15 cellular contexts compared by ENCODE assay signal in the genomic region with DNA sequence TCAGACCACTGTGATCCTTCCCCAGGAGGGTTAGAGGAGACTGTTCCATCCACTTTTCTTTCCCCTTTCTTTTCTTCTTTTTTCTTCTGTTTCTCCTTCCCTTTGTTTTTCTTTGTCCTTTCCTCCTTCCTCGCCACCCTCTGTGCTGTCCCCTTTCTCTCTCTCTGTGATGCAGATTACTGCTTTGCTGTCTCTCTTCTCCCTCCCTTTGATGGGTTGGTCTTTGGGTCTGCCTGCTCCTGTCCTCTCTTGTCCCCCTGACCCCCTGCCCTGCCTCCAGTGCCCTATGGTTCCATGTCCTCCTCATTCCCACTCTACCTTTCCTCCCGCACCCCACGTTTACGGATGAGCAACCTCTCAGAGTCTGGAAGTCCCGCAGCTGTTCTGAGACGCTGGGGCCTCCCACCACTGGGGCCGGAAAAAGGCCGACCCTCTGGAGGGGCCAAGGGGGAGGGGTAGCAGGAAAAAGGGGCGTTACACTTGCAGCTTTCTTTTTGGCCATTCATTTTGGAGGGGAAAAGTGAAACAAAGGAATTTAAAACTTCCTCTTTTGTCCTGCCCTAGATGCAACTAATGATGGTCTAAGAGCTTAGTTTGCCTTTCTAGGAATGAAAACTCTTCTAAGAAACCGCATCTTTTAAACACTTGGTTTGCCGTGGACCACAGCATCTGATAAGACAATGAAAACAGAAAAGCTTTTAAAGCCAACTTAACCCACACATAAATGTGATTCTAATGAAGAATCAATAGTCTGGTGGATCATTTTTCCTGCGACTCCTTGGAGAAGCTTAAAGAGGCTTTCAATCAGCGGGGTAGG. TPM values are rescaled to one million over a fixed set of nuclear protein-coding genes. Genes with fewer than 3 reads are reported as not detected.
DNase-seq lines count a peak whose midpoint lies in the region; ATAC-seq, FAIRE-seq and TF ChIP-seq lines count a peak whose summit lies in the region.
"Had no signal": no experiment of that assay in that cellular context is flagged by ENCODE, and none has a peak within 500 bp of the region (broad histone marks: within the 10 kb centered on the region; RNA-seq: fewer than 3 reads in every experiment).

No MANE protein-coding gene starts in this region.

- CTCF ChIA-PET in HepG2 (lab: Yijun Ruan, JAX; ENCODE audit: low intra/inter-chr PET ratio, low total read pairs): no interaction called here
- CTCF ChIA-PET in PC-3 (lab: Charles Lee): no interaction called here

- no peaks in the 10 kb centered on the region for H3K27me3 Mint-ChIP-seq in GM23338 (ENCODE audit: insufficient read depth, low read depth, poor library complexity)
- H3K27me3 Mint-ChIP-seq in astrocyte (ENCODE audit: low read depth, unreplicated experiment): no peaks in the 10 kb centered on the region

- no peaks in the 10 kb centered on the region for H3K9me2 ChIP-seq in GM23338 (ENCODE audit: insufficient read depth)
- no peaks in the 10 kb centered on the region for H3K9me2 ChIP-seq in PC-3 (replicated peaks; ENCODE audit: low read length)

- ATAC-seq in GM23338: peak; percentile 93
- no peak for ATAC-seq in HepG2
- ATAC-seq in PC-3: no peak
- ATAC-seq: gastroesophageal sphincter had no signal

- TF ChIP-seq CTCF in GM23338 (conservative IDR thresholded peaks at IDR 0.05; ENCODE audit: low read depth in 2 of 2): no peak
- TF ChIP-seq CTCF in astrocyte (IDR thresholded peaks at IDR 0.05; ENCODE audit: insufficient read depth, low read depth, low read length): no peak
- no peak for TF ChIP-seq CTCF in HepG2 (CRISPR knock-in tag; IDR thresholded peaks at IDR 0.05)
- TF ChIP-seq CTCF in PC-3 (conservative IDR thresholded peaks at IDR 0.05; ENCODE audit: low read depth, low read length): no peak

- H4K20me1 ChIP-seq in GM23338 (replicated peaks; ENCODE audit: insufficient read depth) (no peaks in the 10 kb centered on the region), astrocyte (ENCODE audit: insufficient read depth, low read length) (no peaks in the 10 kb centered on the region), HepG2 (ENCODE audit: insufficient read depth, low read length) (no peaks in the 10 kb centered on the region), PC-3 (ENCODE audit: low read length) (no peaks in the 10 kb centered on the region)

- no peak for TF ChIP-seq POLR2A in HepG2 (IDR thresholded peaks at IDR 0.05; ENCODE audit: insufficient read depth in 1 of 2, low read depth in 2 of 2, low read length in 2 of 2)

- no peak overlapping the region for H2AK5ac ChIP-seq in mesenchymal stem cell (ENCODE audit: low read length, severe bottlenecking)

- peak overlapping the region; percentile 83 for H3K27ac ChIP-seq in GM23338 (ENCODE audit: low read depth)
- no peak overlapping the region for H3K27ac ChIP-seq in astrocyte (ENCODE audit: low read depth, low read length)
- H3K27ac ChIP-seq in mesenchymal stem cell (ENCODE audit: low read length, poor library complexity, severe bottlenecking): no peak overlapping the region
- no peak overlapping the region for H3K27ac ChIP-seq in HepG2 (ENCODE audit: extremely low read length, insufficient read depth, low read length)
- no peak overlapping the region for H3K27ac ChIP-seq in PC-3 (ENCODE audit: low read length)
- H3K27ac ChIP-seq: gastroesophageal sphincter, suprapubic skin had no signal

- H3K9me3 Mint-ChIP-seq in GM23338: peaks cover 3% of the 10 kb centered on the region; the same call in 1 of the 3 replicates
- H3K9me3 Mint-ChIP-seq in astrocyte (ENCODE audit: unreplicated experiment): no peaks in the 10 kb centered on the region

- H4K91ac ChIP-seq in mesenchymal stem cell (ENCODE audit: low read length): no peak overlapping the region

- no TSS peak for BruUV-seq in HepG2 (replicated peaks; lab: Mats Ljungman, UMichigan)
- no TSS peak for BruUV-seq in PC-3 (replicated peaks; lab: Mats Ljungman, UMichigan)

- H3K4me1 ChIP-seq in GM23338 (ENCODE audit: insufficient read depth): no peaks in the 10 kb centered on the region
- H3K4me1 ChIP-seq in astrocyte (ENCODE audit: insufficient read depth, low read length): no peaks in the 10 kb centered on the region
- H3K4me1 ChIP-seq in mesenchymal stem cell (ENCODE audit: control insufficient read depth, insufficient read depth, low read depth, low read length): peaks cover 2% of the 10 kb centered on the region
- peaks cover 15% of the 10 kb centered on the region; the same call in 1 of the 2 replicates for H3K4me1 ChIP-seq in HepG2 (ENCODE audit: insufficient read depth, low read length)
- no peaks in the 10 kb centered on the region for H3K4me1 ChIP-seq in PC-3 (ENCODE audit: insufficient read depth, low read length)
- H3K4me1 ChIP-seq: gastroesophageal sphincter, suprapubic skin had no signal

- H2BK120ac ChIP-seq in mesenchymal stem cell (ENCODE audit: low read depth, low read length): no peak overlapping the region

- no peak overlapping the region for H4K8ac ChIP-seq in mesenchymal stem cell (ENCODE audit: low read length)

- DNase-seq in GM23338 (ENCODE audit: low spot score): peak; percentile 69
- peak; percentile 44 for DNase-seq in M059J (ENCODE audit: low read depth)
- DNase-seq in astrocyte (ENCODE audit: low read depth): peak; percentile 36
- DNase-seq in mesenchymal stem cell: peak; percentile 43
- no peak for DNase-seq in activated effector memory CD4-positive, alpha-beta T cell treated with anti-CD3 and anti-CD28 coated beads, Interleukin-2, amount 50 U/mL, for 16 hours
- no peak for DNase-seq in HepG2 (ENCODE audit: low spot score)
- DNase-seq in PC-3: no peak
- DNase-seq: activated naive CD4-positive, alpha-beta T cell treated with anti-CD3 and anti-CD28 coated beads, Interleukin-2, amount 50 U/mL, for 16 hours; caudate nucleus; kidney; NCI-H1092; NCI-H2171; NK-92 treated with Interleukin-12 subunit alpha and Interleukin-12 subunit beta, amount 100 ng/mL, for 24 hours had no signal

- no peak overlapping the region for H3K9ac ChIP-seq in astrocyte (ENCODE audit: low read length)
- H3K9ac ChIP-seq in mesenchymal stem cell (ENCODE audit: low read length): no peak overlapping the region
- no peak overlapping the region for H3K9ac ChIP-seq in HepG2 (ENCODE audit: insufficient read depth, low read depth, low read length)
- H3K9ac ChIP-seq in PC-3 (ENCODE audit: low read length): no peak overlapping the region

- peak overlapping the region in 1 of 2 experiments; percentile 8 for H3K18ac ChIP-seq in mesenchymal stem cell (ENCODE audit: low read depth in 1 of 2, low read length in 2 of 2)

- intact Hi-C loops in HepG2 (cut with micrococcal nuclease; ENCODE audit: unreplicated experiment) (no loop called here), PC-3 (cut with micrococcal nuclease) (no loop called here)

- WGBS in mesenchymal stem cell: 44% methylated on average over 6 of the region's 13 CpGs
- 31% methylated on average over 12 of the region's 13 CpGs for WGBS in HepG2 (ENCODE audit: low lambda C conversion rate)

- H3K4ac ChIP-seq in mesenchymal stem cell (ENCODE audit: low read depth in 1 of 2, low read length in 2 of 2): no peak overlapping the region

- no peaks in the 10 kb centered on the region for H3K27me3 ChIP-seq in GM23338 (ENCODE audit: insufficient read depth)
- H3K27me3 ChIP-seq in astrocyte (ENCODE audit: insufficient read depth, low read length): peaks cover 2% of the 10 kb centered on the region
- H3K27me3 ChIP-seq in mesenchymal stem cell (ENCODE audit: control insufficient read depth in 1 of 2, insufficient read depth in 1 of 2, low read length in 2 of 2): peaks cover 0 to 50% of the 10 kb centered on the region in 2 experiments
- H3K27me3 ChIP-seq in HepG2 (ENCODE audit: control insufficient read depth in 1 of 2, insufficient read depth in 2 of 2, low read length in 2 of 2): no peaks in the 10 kb centered on the region
- H3K27me3 ChIP-seq in PC-3 (ENCODE audit: low read length): no peaks in the 10 kb centered on the region
- H3K27me3 ChIP-seq: suprapubic skin had no signal

- FAIRE-seq in astrocyte (lab: Jason Lieb, UNC): peak; percentile 62
- FAIRE-seq in HepG2 (lab: Jason Lieb, UNC): no peak
- FAIRE-seq: kidney had no signal

- POLR2A ChIA-PET in HepG2 (lab: Yijun Ruan, JAX) (no interaction called here), PC-3 (lab: Charles Lee; ENCODE audit: unreplicated experiment) (no interaction called here)

- H3K36me3 Mint-ChIP-seq in GM23338 (ENCODE audit: low read depth) (no peaks in the 10 kb centered on the region), astrocyte (ENCODE audit: low read depth, unreplicated experiment) (no peaks in the 10 kb centered on the region)

- H3K36me3 ChIP-seq in GM23338 (ENCODE audit: insufficient read depth) (no peaks in the 10 kb centered on the region), astrocyte (ENCODE audit: insufficient read depth, low read length) (no peaks in the 10 kb centered on the region), mesenchymal stem cell (ENCODE audit: control insufficient read depth in 1 of 2, insufficient read depth in 2 of 2, low read depth in 1 of 2, low read length in 2 of 2) (no peaks in the 10 kb centered on the region), HepG2 (replicated peaks in 1 of 2; ENCODE audit: control insufficient read depth in 1 of 2, insufficient read depth in 2 of 2, low read length in 2 of 2) (no peaks in the 10 kb centered on the region), PC-3 (ENCODE audit: low read depth, low read length) (no peaks in the 10 kb centered on the region)
- H3K36me3 ChIP-seq: gastroesophageal sphincter, suprapubic skin had no signal

- H3F3A ChIP-seq in GM23338 (replicated peaks; ENCODE audit: low read depth): no peaks in the 10 kb centered on the region
- no peaks in the 10 kb centered on the region for H3F3A ChIP-seq in PC-3 (ENCODE audit: low read length, unreplicated experiment)

- no peaks in the 10 kb centered on the region for H3K79me1 ChIP-seq in mesenchymal stem cell (replicated peaks; ENCODE audit: low read length, poor library complexity, severe bottlenecking)

- in situ Hi-C loops in HepG2 (cut with HindIII; ENCODE audit: extremely low pct_ligation_motif_present, low pct_unique_long_range_greater_than_20kb): no loop called here

- H3K79me2 ChIP-seq in GM23338 (replicated peaks; ENCODE audit: insufficient read depth): no peaks in the 10 kb centered on the region
- H3K79me2 ChIP-seq in astrocyte (ENCODE audit: insufficient read depth, low read length): no peaks in the 10 kb centered on the region
- H3K79me2 ChIP-seq in HepG2 (ENCODE audit: insufficient read depth, low read length): no peaks in the 10 kb centered on the region
- H3K79me2 ChIP-seq in PC-3 (ENCODE audit: low read length): no peaks in the 10 kb centered on the region

- H3K4me2 ChIP-seq in GM23338 (peak overlapping the region; percentile 63), astrocyte (ENCODE audit: low read length) (peak overlapping the region; percentile 15), mesenchymal stem cell (ENCODE audit: low read length, poor library complexity, severe bottlenecking) (no peak overlapping the region), HepG2 (ENCODE audit: low read depth, low read length) (no peak overlapping the region), PC-3 (ENCODE audit: low read length) (no peak overlapping the region)

- H3K27ac Mint-ChIP-seq in GM23338 (peak overlapping the region; percentile 35; the same call in 1 of the 2 replicates), astrocyte (ENCODE audit: unreplicated experiment) (no peak overlapping the region)

- TF ChIP-seq RAD21 in HepG2 (CRISPR knock-in tag; IDR thresholded peaks at IDR 0.05): no peak

- H2BK5ac ChIP-seq in mesenchymal stem cell (ENCODE audit: low read depth, low read length, poor library complexity, severe bottlenecking): no peak overlapping the region

- no peak for TF ChIP-seq EP300 in HepG2 (IDR thresholded peaks at IDR 0.05; ENCODE audit: low read depth in 2 of 2, low read length in 2 of 2)
- no peak for TF ChIP-seq EP300 in HepG2 (CRISPR knock-in tag; IDR thresholded peaks at IDR 0.05; ENCODE audit: borderline replicate concordance)

- no peak overlapping the region for H2BK12ac ChIP-seq in mesenchymal stem cell (ENCODE audit: low read length in 2 of 2)

- H3K9me3 ChIP-seq in astrocyte (ENCODE audit: insufficient read depth, low read depth, low read length) (no peaks in the 10 kb centered on the region), mesenchymal stem cell (ENCODE audit: control insufficient read depth, low read length) (no peaks in the 10 kb centered on the region), HepG2 (ENCODE audit: low read length) (no peaks in the 10 kb centered on the region), PC-3 (ENCODE audit: low read length) (no peaks in the 10 kb centered on the region)
- H3K9me3 ChIP-seq: gastroesophageal sphincter, suprapubic skin had no signal

- H3K4me3 ChIP-seq in GM23338 (peak overlapping the region; percentile 39), astrocyte (ENCODE audit: insufficient read depth, low read depth, low read length) (no peak overlapping the region), mesenchymal stem cell (ENCODE audit: insufficient read depth in 1 of 2, low read depth in 1 of 2, low read length in 2 of 2) (no peak overlapping the region), HepG2 (replicated peaks in 1 of 3; ENCODE audit: insufficient read depth in 1 of 3, low read depth in 2 of 3, low read length in 3 of 3) (no peak overlapping the region), PC-3 (ENCODE audit: low read length) (no peak overlapping the region)
- H3K4me3 ChIP-seq: gastroesophageal sphincter, suprapubic skin had no signal

- peaks cover 9% of the 10 kb centered on the region; the same call in 2 of the 3 replicates for H3K4me1 Mint-ChIP-seq in GM23338
- no peaks in the 10 kb centered on the region for H3K4me1 Mint-ChIP-seq in astrocyte (ENCODE audit: low read depth, unreplicated experiment)

- no peak overlapping the region for H2AFZ ChIP-seq in GM23338
- no peak overlapping the region for H2AFZ ChIP-seq in astrocyte (ENCODE audit: low read depth, low read length)
- H2AFZ ChIP-seq in mesenchymal stem cell (ENCODE audit: low read depth, low read length): no peak overlapping the region
- no peak overlapping the region for H2AFZ ChIP-seq in HepG2 (ENCODE audit: low read length)
- H2AFZ ChIP-seq in PC-3 (ENCODE audit: low read length): no peak overlapping the region

- no peak overlapping the region for H3K23ac ChIP-seq in mesenchymal stem cell (ENCODE audit: low read length in 2 of 2)

- H3K14ac ChIP-seq in mesenchymal stem cell (ENCODE audit: low read length in 2 of 2): no peak overlapping the region

- H2BK15ac ChIP-seq in mesenchymal stem cell (ENCODE audit: low read depth, poor library complexity, severe bottlenecking): no peak overlapping the region

- H3K4me3 Mint-ChIP-seq in GM23338 (peak overlapping the region; percentile 43), astrocyte (ENCODE audit: unreplicated experiment) (no peak overlapping the region)

RNA-seq across cellular contexts. Expression of a gene that starts 24.5 kb away (rescaled TPM):
- total RNA-seq in GM23338 (2014; rRNA removed; shearing (Covaris generic)): 20.6 and 26.0 TPM in 2 replicates
- polyA plus RNA-seq in GM23338 (2016; fragmentation: Nextera tagmentation; extraction: Ambion mirVana) (52.2 and 60.1 TPM in 2 replicates), HepG2 (2011; rRNA removed) (9.5 and 10.9 TPM in 2 replicates)
- 38.7 and 41.4 TPM in 2 replicates for total RNA-seq in M059J (2014; rRNA removed; shearing (Covaris generic))
- total RNA-seq in astrocyte (25.5 and 28.7 TPM in 2 replicates), HepG2 (2016; rRNA removed; fragmentation: Illumina TruSeq; extraction: Trizol) (31.6 and 35.5 TPM in 2 replicates), PC-3 (2014; rRNA removed) (38.6 and 44.6 TPM in 2 replicates)
- 20.3 TPM for polyA plus RNA-seq in mesenchymal stem cell (2013, experiment 1 of 2)
- polyA plus RNA-seq in mesenchymal stem cell (2013, experiment 2 of 2): 20.5 TPM
- total RNA-seq in HepG2 (2016; cell fraction: cytosol; rRNA removed; fragmentation: Illumina TruSeq; extraction: Trizol; ENCODE audit: low read depth): 6.4 and 7.6 TPM in 2 replicates
- total RNA-seq in HepG2 (2016; cell fraction: insoluble cytoplasmic fraction; rRNA removed; fragmentation: Illumina TruSeq; extraction: Trizol): 29.7 and 37.6 TPM in 2 replicates
- 15.9 and 18.8 TPM in 2 replicates for total RNA-seq in HepG2 (2016; cell fraction: membrane; rRNA removed; fragmentation: Illumina TruSeq; extraction: Trizol)
- 15.9 and 16.1 TPM in 2 replicates for total RNA-seq in HepG2 (2016; cell fraction: nucleus; rRNA removed; fragmentation: Illumina TruSeq; extraction: Trizol)
- 10.1 and 10.6 TPM in 2 replicates for polyA plus RNA-seq in HepG2 (2011; cell fraction: cytosol; rRNA removed)
- polyA plus RNA-seq in HepG2 (2011; cell fraction: nucleus; rRNA removed): 7.3 and 7.7 TPM in 2 replicates
- polyA plus RNA-seq in HepG2 (2012): 15.9 and 23.8 TPM in 2 replicates
- 8.3 TPM in 2 replicates for polyA plus RNA-seq in HepG2 (2016; cell fraction: cytosol; fragmentation: Illumina TruSeq; extraction: Trizol; ENCODE audit: low read depth)
- polyA plus RNA-seq in HepG2 (2016; cell fraction: insoluble cytoplasmic fraction; fragmentation: Illumina TruSeq; extraction: Trizol; ENCODE audit: low read depth): 40.4 and 41.1 TPM in 2 replicates
- polyA plus RNA-seq in HepG2 (2016; cell fraction: membrane; fragmentation: Illumina TruSeq; extraction: Trizol; ENCODE audit: low read depth): 16.0 and 17.7 TPM in 2 replicates
- 34.8 and 35.1 TPM in 2 replicates for polyA plus RNA-seq in HepG2 (2016; cell fraction: nucleus; fragmentation: Illumina TruSeq; extraction: Trizol; ENCODE audit: insufficient read depth, low read depth)
- polyA minus RNA-seq in HepG2 (2011; rRNA and poly(A)+ RNA removed; ENCODE audit: low replicate concordance): 3.3 and 9.7 TPM in 2 replicates
- polyA minus RNA-seq in HepG2 (2011; cell fraction: cytosol; rRNA and poly(A)+ RNA removed): 3.2 and 4.5 TPM in 2 replicates
- 3.2 and 3.7 TPM in 2 replicates for polyA minus RNA-seq in HepG2 (2011; cell fraction: nucleus; rRNA and poly(A)+ RNA removed)

RNA-seq across cellular contexts. Expression of a gene that starts 57.9 kb away (rescaled TPM):
- total RNA-seq in GM23338 (2014; rRNA removed; shearing (Covaris generic)): 27.4 and 27.6 TPM in 2 replicates
- polyA plus RNA-seq in GM23338 (2016; fragmentation: Nextera tagmentation; extraction: Ambion mirVana): 51.5 and 57.5 TPM in 2 replicates
- 3.1 and 3.6 TPM in 2 replicates for total RNA-seq in M059J (2014; rRNA removed; shearing (Covaris generic))
- total RNA-seq in astrocyte: 6.2 and 8.4 TPM in 2 replicates
- 0.51 TPM for polyA plus RNA-seq in mesenchymal stem cell (2013, experiment 1 of 2)
- polyA plus RNA-seq in mesenchymal stem cell (2013, experiment 2 of 2): 0.45 TPM
- total RNA-seq in HepG2 (2016; rRNA removed; fragmentation: Illumina TruSeq; extraction: Trizol): 0.62 and 1.2 TPM in 2 replicates
- 0.18 and 0.20 TPM in 2 replicates for total RNA-seq in HepG2 (2016; cell fraction: cytosol; rRNA removed; fragmentation: Illumina TruSeq; extraction: Trizol; ENCODE audit: low read depth)
- total RNA-seq in HepG2 (2016; cell fraction: insoluble cytoplasmic fraction; rRNA removed; fragmentation: Illumina TruSeq; extraction: Trizol): 0.61 and 1.1 TPM in 2 replicates
- 0.24 and 0.31 TPM in 2 replicates for total RNA-seq in HepG2 (2016; cell fraction: membrane; rRNA removed; fragmentation: Illumina TruSeq; extraction: Trizol)
- 0.56 and 0.71 TPM in 2 replicates for total RNA-seq in HepG2 (2016; cell fraction: nucleus; rRNA removed; fragmentation: Illumina TruSeq; extraction: Trizol)
- polyA plus RNA-seq in HepG2 (2011; rRNA removed): 0.12 and 0.14 TPM in 2 replicates
- polyA plus RNA-seq in HepG2 (2011; cell fraction: cytosol; rRNA removed): 0.05 and 0.09 TPM in 2 replicates
- polyA plus RNA-seq in HepG2 (2011; cell fraction: nucleus; rRNA removed): 0.11 and 0.29 TPM in 2 replicates
- 0.07 and 0.11 TPM in 2 replicates for polyA plus RNA-seq in HepG2 (2012)
- 0.01 TPM in 2 replicates for polyA plus RNA-seq in HepG2 (2016; cell fraction: cytosol; fragmentation: Illumina TruSeq; extraction: Trizol; ENCODE audit: low read depth)
- polyA plus RNA-seq in HepG2 (2016; cell fraction: insoluble cytoplasmic fraction; fragmentation: Illumina TruSeq; extraction: Trizol; ENCODE audit: low read depth): 0.29 TPM in 2 replicates
- polyA plus RNA-seq in HepG2 (2016; cell fraction: membrane; fragmentation: Illumina TruSeq; extraction: Trizol; ENCODE audit: low read depth): 0.05 and 0.09 TPM in 2 replicates
- 0.49 and 0.51 TPM in 2 replicates for polyA plus RNA-seq in HepG2 (2016; cell fraction: nucleus; fragmentation: Illumina TruSeq; extraction: Trizol; ENCODE audit: insufficient read depth, low read depth)
- polyA minus RNA-seq in HepG2 (2011; rRNA and poly(A)+ RNA removed; ENCODE audit: low replicate concordance): 0.02 and 0.08 TPM in 2 replicates
- 0.09 and 0.30 TPM in 2 replicates for polyA minus RNA-seq in HepG2 (2011; cell fraction: cytosol; rRNA and poly(A)+ RNA removed)
- polyA minus RNA-seq in HepG2 (2011; cell fraction: nucleus; rRNA and poly(A)+ RNA removed): 0.39 and 0.99 TPM in 2 replicates
- total RNA-seq in PC-3 (2014; rRNA removed): 0.06 and 0.33 TPM in 2 replicates

Comparison
In these comparisons a context has a peak if more than half of its experiments do, and no peak if none do; other contexts are left out.
1. DNase-seq: peak in GM23338 (single experiment), M059J (single experiment), astrocyte (single experiment) and mesenchymal stem cell (single experiment); none in activated effector memory CD4-positive, alpha-beta T cell treated with anti-CD3 and anti-CD28 coated beads, Interleukin-2, amount 50 U/mL, for 16 hours (single experiment), HepG2 (single experiment) and PC-3 (single experiment).
2. H3K4me2 ChIP-seq: peak in GM23338 (single experiment) and astrocyte (single experiment); none in mesenchymal stem cell (single experiment), HepG2 (single experiment) and PC-3 (single experiment).